Comparison of ENCODE assay signal across 8 cellular contexts in the genomic region with DNA sequence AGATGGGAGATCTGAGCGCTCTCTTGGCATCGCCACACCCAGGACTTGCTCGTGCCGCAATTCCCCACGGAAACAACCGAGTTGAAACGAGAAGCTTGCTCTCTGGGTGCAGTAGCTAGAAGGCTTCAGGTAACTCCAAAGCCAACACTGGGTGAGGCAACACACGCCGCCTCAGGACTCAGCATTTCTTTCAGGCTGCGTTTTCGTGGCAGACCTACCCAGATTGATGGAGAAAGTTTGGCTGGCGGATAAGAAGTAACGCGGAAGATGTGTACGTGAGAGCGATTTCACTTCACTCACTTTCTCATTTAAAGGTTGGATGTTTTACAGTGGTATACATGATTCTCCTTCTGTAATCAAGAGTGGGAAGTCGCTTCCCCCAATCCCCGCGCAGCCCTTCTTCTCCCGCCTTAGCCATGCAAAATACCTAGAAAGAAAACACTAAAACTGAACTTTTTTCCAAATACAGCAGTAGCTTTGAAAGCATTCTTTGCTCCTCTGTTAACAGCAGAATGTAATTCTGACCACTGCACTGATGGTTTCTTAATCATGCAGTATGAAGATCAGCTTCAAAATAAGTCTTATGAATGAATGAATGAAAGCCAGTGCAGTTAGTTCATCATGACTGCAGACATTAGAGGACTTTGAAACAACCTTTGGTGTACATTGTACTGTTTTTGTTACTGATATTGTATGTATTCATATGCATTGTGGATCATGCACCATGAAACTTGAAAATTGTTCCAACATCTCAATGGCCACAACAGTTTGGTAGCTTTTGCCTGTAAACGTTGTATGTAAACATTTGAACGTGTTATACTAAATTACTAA. TPM values are rescaled to one million over a fixed set of nuclear protein-coding genes. Genes with fewer than 3 reads are reported as not detected.
DNase-seq lines count a peak whose midpoint lies in the region; ATAC-seq and TF ChIP-seq lines count a peak whose summit lies in the region.

No MANE protein-coding gene starts in this region.

- no peaks in the 10 kb centered on the region for H3K27me3 ChIP-seq in breast epithelium
- no peaks in the 10 kb centered on the region for H3K27me3 ChIP-seq in kidney epithelial cell (ENCODE audit: control insufficient read depth, insufficient read depth, low read length)

- no peaks in the 10 kb centered on the region for H3K4me1 ChIP-seq in breast epithelium

- TF ChIP-seq POLR2A in breast epithelium (IDR thresholded peaks at IDR 0.05): no peak

- H3K36me3 ChIP-seq in breast epithelium: no peaks in the 10 kb centered on the region
- H3K36me3 ChIP-seq in kidney epithelial cell (ENCODE audit: control insufficient read depth, insufficient read depth, low read length): no peaks in the 10 kb centered on the region

- H3K9me3 ChIP-seq in breast epithelium: no peaks in the 10 kb centered on the region

- TF ChIP-seq CTCF in breast epithelium (IDR thresholded peaks at IDR 0.05): no peak
- no peak for TF ChIP-seq CTCF in kidney epithelial cell (IDR thresholded peaks at IDR 0.05; ENCODE audit: insufficient read depth, low read length, poor library complexity, severe bottlenecking)

- H3K4me3 ChIP-seq in breast epithelium: peak overlapping the region; percentile 64 to 92 (median 81)
- peak overlapping the region; percentile 77 for H3K4me3 ChIP-seq in kidney epithelial cell (ENCODE audit: low read depth, low read length)

- intact Hi-C loops in breast epithelium (cut with DNase I; ENCODE audit: low total_unique reads) (loop anchor here (5.0 kb wide), 1 partner anchor 1104 kb away; a partner anchor contains a TSS), posterior cingulate gyrus (cut with DNase I) (loop anchor here (2.0 to 10.0 kb wide), 3 partner anchors 103 to 499 kb away; no protein-coding TSS in a partner anchor)

- ATAC-seq in GM19438 (IDR thresholded peaks at IDR 0.05; ENCODE audit: low read depth, unreplicated experiment): peak; percentile 17
- peak; percentile 17 for ATAC-seq in HG03442 (IDR thresholded peaks at IDR 0.05; ENCODE audit: unreplicated experiment)

- DNase-seq in COLO829 (ENCODE audit: low spot score) (peak; percentile 59), RKO (ENCODE audit: low spot score) (peak; percentile 66), breast epithelium (ENCODE audit: low spot score in 2 of 2) (peak in 1 of 2 donors; percentile 23), kidney epithelial cell (ENCODE audit: low read depth) (no peak), posterior cingulate gyrus (no peak)
- DNase-seq in stimulated activated CD4-positive, alpha-beta T cell treated with anti-CD3 and anti-CD28 coated beads, TNF-alpha, amount 100 ng/mL, for 24 hours (ENCODE audit: low read depth in 3 of 3): peak in 2 of 3 experiments; percentile 28 to 31

- H3K27ac ChIP-seq in breast epithelium: peak overlapping the region in 1 of 2 donors; percentile 50

RNA-seq across cellular contexts. Expression of a gene that starts 1.1 kb away (rescaled TPM):
- total RNA-seq in breast epithelium (10 to 100 TPM in 2 of 3 donors, 1 to 10 TPM in 1; 7.4 to 17.6 (median 10.2) TPM), kidney epithelial cell (6.6 and 17.0 TPM in 2 replicates)

Comparison
In these comparisons a context has a peak if more than half of its experiments do, and no peak if none do; other contexts are left out.
1. DNase-seq: peak in COLO829 (single experiment), RKO (single experiment) and stimulated activated CD4-positive, alpha-beta T cell treated with anti-CD3 and anti-CD28 coated beads, TNF-alpha, amount 100 ng/mL, for 24 hours (2 of 3); none in kidney epithelial cell (single experiment) and posterior cingulate gyrus (0 of 10).